In the genomic region with DNA sequence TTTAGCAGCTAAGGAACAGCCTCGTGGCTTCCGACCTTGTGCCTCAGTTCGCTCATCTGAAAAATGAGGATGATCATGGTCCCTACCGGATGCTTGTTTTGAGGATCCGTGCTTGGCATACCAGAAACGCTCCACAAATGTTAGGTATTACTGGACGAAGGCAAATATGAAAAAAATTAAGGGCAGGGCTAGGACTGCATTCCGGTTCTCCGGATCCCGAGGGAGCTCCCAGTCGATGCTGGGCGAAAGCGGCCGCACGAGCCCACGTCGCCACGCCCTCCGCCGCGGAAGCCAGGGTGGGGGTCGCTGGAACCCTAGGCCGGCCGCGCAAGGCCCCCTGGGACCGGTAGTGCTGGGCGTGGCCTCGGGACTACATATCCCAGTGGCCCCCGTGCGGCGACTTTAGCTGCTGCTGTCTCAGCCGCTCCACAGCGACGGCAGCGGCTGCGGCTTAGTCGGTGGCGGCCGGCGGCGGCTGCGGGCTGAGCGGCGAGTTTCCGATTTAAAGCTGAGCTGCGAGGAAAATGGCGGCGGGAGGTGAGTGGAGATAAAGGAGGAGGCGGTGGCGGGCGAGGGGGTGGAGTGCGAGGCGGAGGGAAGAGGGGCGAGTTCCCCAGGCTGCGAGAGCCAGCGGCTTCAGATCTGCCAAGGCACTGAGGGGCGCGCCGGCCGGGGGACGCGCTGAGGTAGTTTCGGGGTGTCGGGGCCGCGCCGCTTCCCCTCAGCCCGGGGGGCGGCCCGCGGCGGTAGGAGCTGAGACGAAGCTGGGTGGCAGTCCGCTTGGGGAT, we compare ENCODE assay signal across 8 cellular contexts. TPM values are rescaled to one million over a fixed set of nuclear protein-coding genes. Genes with fewer than 3 reads are reported as not detected.
A peak's percentile ranks its signal among the peaks of the same experiment; 100 is the strongest.
DNase-seq lines count a peak whose midpoint lies in the region; ATAC-seq and TF ChIP-seq lines count a peak whose summit lies in the region.

A gene (plus strand): TSS at position 405 of the 788 bp plus-strand sequence. CDS start 120,361 bp downstream, outside the sequence.

- peak within 1 kb of the TSS; percentile 90 to 96 for H3K27ac ChIP-seq in thoracic aorta

- H3K36me3 ChIP-seq in thoracic aorta: no peaks in the 10 kb centered on the region

- no peaks in the 10 kb centered on the region for H3K27me3 ChIP-seq in thoracic aorta (replicated peaks; ENCODE audit: insufficient read depth)

- peak within 1 kb of the TSS; percentile 93 to 99 for H3K27ac Mint-ChIP-seq in activated naive CD4-positive, alpha-beta T cell treated with anti-CD3 and anti-CD28 coated beads, Interleukin-2, amount 50 U/mL, for 72 hours
- H3K27ac Mint-ChIP-seq in osteocyte (ENCODE audit: unreplicated experiment): peak within 1 kb of the TSS; percentile 98

- DNase-seq in GM10248 (ENCODE audit: extremely low spot score) (peak; percentile 91), NCI-H1105 (lab: John Stamatoyannopoulos, UW) (peak; percentile 99), SKM-1 (lab: John Stamatoyannopoulos, UW; ENCODE audit: unreplicated experiment) (peak; percentile 83), head of caudate nucleus (peak; percentile 93 to 98 (median 96)), osteocyte (ENCODE audit: extremely low spot score, unreplicated experiment) (peak; percentile 97), thoracic aorta (ENCODE audit: low spot score) (peak; percentile 79)
- peak; percentile 90 to 94 for DNase-seq in activated naive CD4-positive, alpha-beta T cell treated with anti-CD3 and anti-CD28 coated beads, Interleukin-2, amount 50 U/mL, for 72 hours (ENCODE audit: low spot score in 2 of 2)

- intact Hi-C loops in head of caudate nucleus (cut with DNase I): no loop called here

- H3K4me3 ChIP-seq in thoracic aorta: peak within 1 kb of the TSS; percentile 91

- CTCF ChIA-PET in GM10248 (lab: Yijun Ruan, JAX): interaction anchor here (0.9 to 2.8 kb wide), 19 partner anchors 9 to 306 kb away, joined by 3 to 11 read pairs (median 4); no protein-coding TSS in a partner anchor

- no peaks in the 10 kb centered on the region for H3K27me3 Mint-ChIP-seq in osteocyte (ENCODE audit: unreplicated experiment)

- peak within 1 kb of the TSS; percentile 99 for H3K4me3 Mint-ChIP-seq in osteocyte (ENCODE audit: unreplicated experiment)

- POLR2A ChIA-PET in GM10248 (lab: Yijun Ruan, JAX): interaction anchor here (0.6 to 2.1 kb wide), 5 partner anchors 8 to 1544 kb away, joined by 3 to 7 read pairs (median 3); no protein-coding TSS in a partner anchor

- H3K9me3 Mint-ChIP-seq in activated naive CD4-positive, alpha-beta T cell treated with anti-CD3 and anti-CD28 coated beads, Interleukin-2, amount 50 U/mL, for 72 hours: no peaks in the 10 kb centered on the region
- no peaks in the 10 kb centered on the region for H3K9me3 Mint-ChIP-seq in osteocyte (ENCODE audit: unreplicated experiment)

- TF ChIP-seq CTCF in GM10248 (IDR thresholded peaks at IDR 0.05; ENCODE audit: control extremely low read depth, extremely low read depth, low read depth, missing control alignments): peak; percentile 26
- peak; percentile 55 for TF ChIP-seq CTCF in osteocyte (IDR thresholded peaks at IDR 0.05)
- peak; percentile 73 for TF ChIP-seq CTCF in thoracic aorta (IDR thresholded peaks at IDR 0.05)

- no peaks in the 10 kb centered on the region for H3K9me3 ChIP-seq in thoracic aorta

- H3K36me3 Mint-ChIP-seq in activated naive CD4-positive, alpha-beta T cell treated with anti-CD3 and anti-CD28 coated beads, Interleukin-2, amount 50 U/mL, for 72 hours: peaks cover 23 to 37% of the 10 kb centered on the region in 2 donors
- H3K36me3 Mint-ChIP-seq in osteocyte (ENCODE audit: unreplicated experiment): no peaks in the 10 kb centered on the region

- ATAC-seq in HG02571 (IDR thresholded peaks at IDR 0.05; ENCODE audit: unreplicated experiment) (peak; percentile 79), thoracic aorta (ENCODE audit: insufficient number of reproducible peaks, low FRiP score, low read depth) (peak; percentile 72)
- ATAC-seq in activated naive CD4-positive, alpha-beta T cell treated with anti-CD3 and anti-CD28 coated beads, Interleukin-2, amount 50 U/mL, for 72 hours: peak; percentile 75 to 83

- peaks cover 34% of the 10 kb centered on the region for H3K4me1 Mint-ChIP-seq in osteocyte (ENCODE audit: unreplicated experiment)

- peaks cover 16 to 43% of the 10 kb centered on the region in 2 donors for H3K4me1 ChIP-seq in thoracic aorta (ENCODE audit: control insufficient read depth in 1 of 2, low read depth in 2 of 2)

RNA-seq across cellular contexts. Expression of the gene that starts here (rescaled TPM):
- 10 to 100 TPM; 81.6 to 92.6 TPM for total RNA-seq in activated naive CD4-positive, alpha-beta T cell treated with anti-CD3 and anti-CD28 coated beads, Interleukin-2, amount 50 U/mL, for 72 hours
- total RNA-seq in osteocyte (75.9 and 77.5 TPM in 2 replicates), thoracic aorta (10 to 100 TPM; 44.3 to 68.1 TPM)

Comparison
In these comparisons a context has a peak if more than half of its experiments do, and no peak if none do; other contexts are left out.
1. Peak in every context shown above with its lines: DNase-seq, ATAC-seq, H3K4me3 ChIP-seq and H3K27ac ChIP-seq.